1 cellular context compared by ENCODE assay signal in the genomic region with DNA sequence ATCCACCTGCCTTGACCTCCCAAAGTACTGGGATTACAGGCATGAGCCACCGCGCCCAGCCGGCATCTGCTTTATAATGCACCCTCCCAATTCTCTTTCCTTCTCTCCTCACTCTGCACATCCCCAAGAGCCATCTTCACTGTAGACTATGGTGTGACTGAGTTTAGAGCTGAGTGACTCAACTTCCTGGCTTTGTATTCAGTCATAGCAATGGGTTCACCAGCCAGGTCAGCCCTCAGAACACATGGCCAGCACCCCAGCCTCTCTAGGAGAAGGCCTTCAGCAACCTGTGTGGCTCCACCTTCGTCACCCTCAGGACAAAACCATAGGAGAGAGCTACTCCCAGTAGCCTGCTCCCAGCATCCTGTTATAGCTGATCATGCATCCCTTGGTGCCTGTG.
TF ChIP-seq lines count a peak whose summit lies in the region.

No MANE protein-coding gene starts in this region.

TF ChIP-seq in GM23338, 12 proteins besides CTCF, POLR2A, EP300 and RAD21 (continued from another document):
- TF ChIP-seq, protein P1, sequence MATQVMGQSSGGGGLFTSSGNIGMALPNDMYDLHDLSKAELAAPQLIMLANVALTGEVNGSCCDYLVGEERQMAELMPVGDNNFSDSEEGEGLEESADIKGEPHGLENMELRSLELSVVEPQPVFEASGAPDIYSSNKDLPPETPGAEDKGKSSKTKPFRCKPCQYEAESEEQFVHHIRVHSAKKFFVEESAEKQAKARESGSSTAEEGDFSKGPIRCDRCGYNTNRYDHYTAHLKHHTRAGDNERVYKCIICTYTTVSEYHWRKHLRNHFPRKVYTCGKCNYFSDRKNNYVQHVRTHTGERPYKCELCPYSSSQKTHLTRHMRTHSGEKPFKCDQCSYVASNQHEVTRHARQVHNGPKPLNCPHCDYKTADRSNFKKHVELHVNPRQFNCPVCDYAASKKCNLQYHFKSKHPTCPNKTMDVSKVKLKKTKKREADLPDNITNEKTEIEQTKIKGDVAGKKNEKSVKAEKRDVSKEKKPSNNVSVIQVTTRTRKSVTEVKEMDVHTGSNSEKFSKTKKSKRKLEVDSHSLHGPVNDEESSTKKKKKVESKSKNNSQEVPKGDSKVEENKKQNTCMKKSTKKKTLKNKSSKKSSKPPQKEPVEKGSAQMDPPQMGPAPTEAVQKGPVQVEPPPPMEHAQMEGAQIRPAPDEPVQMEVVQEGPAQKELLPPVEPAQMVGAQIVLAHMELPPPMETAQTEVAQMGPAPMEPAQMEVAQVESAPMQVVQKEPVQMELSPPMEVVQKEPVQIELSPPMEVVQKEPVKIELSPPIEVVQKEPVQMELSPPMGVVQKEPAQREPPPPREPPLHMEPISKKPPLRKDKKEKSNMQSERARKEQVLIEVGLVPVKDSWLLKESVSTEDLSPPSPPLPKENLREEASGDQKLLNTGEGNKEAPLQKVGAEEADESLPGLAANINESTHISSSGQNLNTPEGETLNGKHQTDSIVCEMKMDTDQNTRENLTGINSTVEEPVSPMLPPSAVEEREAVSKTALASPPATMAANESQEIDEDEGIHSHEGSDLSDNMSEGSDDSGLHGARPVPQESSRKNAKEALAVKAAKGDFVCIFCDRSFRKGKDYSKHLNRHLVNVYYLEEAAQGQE (IDR thresholded peaks at IDR 0.05; ENCODE audit: unreplicated experiment): no peak
- no peak for TF ChIP-seq ZNF331 (CRISPR knock-in tag; IDR thresholded peaks at IDR 0.05; ENCODE audit: low read depth)
- TF ChIP-seq, protein P2, sequence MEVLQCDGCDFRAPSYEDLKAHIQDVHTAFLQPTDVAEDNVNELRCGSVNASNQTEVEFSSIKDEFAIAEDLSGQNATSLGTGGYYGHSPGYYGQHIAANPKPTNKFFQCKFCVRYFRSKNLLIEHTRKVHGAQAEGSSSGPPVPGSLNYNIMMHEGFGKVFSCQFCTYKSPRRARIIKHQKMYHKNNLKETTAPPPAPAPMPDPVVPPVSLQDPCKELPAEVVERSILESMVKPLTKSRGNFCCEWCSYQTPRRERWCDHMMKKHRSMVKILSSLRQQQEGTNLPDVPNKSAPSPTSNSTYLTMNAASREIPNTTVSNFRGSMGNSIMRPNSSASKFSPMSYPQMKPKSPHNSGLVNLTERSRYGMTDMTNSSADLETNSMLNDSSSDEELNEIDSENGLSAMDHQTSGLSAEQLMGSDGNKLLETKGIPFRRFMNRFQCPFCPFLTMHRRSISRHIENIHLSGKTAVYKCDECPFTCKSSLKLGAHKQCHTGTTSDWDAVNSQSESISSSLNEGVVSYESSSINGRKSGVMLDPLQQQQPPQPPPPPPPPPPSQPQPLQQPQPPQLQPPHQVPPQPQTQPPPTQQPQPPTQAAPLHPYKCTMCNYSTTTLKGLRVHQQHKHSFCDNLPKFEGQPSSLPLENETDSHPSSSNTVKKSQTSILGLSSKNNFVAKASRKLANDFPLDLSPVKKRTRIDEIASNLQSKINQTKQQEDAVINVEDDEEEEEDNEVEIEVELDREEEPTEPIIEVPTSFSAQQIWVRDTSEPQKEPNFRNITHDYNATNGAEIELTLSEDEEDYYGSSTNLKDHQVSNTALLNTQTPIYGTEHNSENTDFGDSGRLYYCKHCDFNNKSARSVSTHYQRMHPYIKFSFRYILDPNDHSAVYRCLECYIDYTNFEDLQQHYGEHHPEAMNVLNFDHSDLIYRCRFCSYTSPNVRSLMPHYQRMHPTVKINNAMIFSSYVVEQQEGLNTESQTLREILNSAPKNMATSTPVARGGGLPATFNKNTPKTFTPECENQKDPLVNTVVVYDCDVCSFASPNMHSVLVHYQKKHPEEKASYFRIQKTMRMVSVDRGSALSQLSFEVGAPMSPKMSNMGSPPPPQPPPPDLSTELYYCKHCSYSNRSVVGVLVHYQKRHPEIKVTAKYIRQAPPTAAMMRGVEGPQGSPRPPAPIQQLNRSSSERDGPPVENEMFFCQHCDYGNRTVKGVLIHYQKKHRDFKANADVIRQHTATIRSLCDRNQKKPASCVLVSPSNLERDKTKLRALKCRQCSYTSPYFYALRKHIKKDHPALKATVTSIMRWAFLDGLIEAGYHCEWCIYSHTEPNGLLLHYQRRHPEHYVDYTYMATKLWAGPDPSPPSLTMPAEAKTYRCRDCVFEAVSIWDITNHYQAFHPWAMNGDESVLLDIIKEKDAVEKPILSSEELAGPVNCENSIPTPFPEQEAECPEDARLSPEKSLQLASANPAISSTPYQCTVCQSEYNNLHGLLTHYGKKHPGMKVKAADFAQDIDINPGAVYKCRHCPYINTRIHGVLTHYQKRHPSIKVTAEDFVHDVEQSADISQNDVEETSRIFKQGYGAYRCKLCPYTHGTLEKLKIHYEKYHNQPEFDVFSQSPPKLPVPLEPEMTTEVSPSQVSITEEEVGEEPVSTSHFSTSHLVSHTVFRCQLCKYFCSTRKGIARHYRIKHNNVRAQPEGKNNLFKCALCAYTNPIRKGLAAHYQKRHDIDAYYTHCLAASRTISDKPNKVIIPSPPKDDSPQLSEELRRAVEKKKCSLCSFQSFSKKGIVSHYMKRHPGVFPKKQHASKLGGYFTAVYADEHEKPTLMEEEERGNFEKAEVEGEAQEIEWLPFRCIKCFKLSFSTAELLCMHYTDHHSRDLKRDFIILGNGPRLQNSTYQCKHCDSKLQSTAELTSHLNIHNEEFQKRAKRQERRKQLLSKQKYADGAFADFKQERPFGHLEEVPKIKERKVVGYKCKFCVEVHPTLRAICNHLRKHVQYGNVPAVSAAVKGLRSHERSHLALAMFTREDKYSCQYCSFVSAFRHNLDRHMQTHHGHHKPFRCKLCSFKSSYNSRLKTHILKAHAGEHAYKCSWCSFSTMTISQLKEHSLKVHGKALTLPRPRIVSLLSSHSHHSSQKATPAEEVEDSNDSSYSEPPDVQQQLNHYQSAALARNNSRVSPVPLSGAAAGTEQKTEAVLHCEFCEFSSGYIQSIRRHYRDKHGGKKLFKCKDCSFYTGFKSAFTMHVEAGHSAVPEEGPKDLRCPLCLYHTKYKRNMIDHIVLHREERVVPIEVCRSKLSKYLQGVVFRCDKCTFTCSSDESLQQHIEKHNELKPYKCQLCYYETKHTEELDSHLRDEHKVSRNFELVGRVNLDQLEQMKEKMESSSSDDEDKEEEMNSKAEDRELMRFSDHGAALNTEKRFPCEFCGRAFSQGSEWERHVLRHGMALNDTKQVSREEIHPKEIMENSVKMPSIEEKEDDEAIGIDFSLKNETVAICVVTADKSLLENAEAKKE (CRISPR knock-in tag; IDR thresholded peaks at IDR 0.05): no peak
- TF ChIP-seq EZH2 (IDR thresholded peaks at IDR 0.05; ENCODE audit: low read depth, unreplicated experiment): no peak
